1 cellular context compared by ENCODE assay signal in genomic region chr1:59043796-59044195, GRCh38.
TF ChIP-seq lines count a peak whose summit lies in the region.

No MANE protein-coding gene starts in this region.

TF ChIP-seq in K562, 482 proteins besides CTCF, POLR2A, EP300 and RAD21 (continued from another document and continues in another):
- TF ChIP-seq, protein P1, sequence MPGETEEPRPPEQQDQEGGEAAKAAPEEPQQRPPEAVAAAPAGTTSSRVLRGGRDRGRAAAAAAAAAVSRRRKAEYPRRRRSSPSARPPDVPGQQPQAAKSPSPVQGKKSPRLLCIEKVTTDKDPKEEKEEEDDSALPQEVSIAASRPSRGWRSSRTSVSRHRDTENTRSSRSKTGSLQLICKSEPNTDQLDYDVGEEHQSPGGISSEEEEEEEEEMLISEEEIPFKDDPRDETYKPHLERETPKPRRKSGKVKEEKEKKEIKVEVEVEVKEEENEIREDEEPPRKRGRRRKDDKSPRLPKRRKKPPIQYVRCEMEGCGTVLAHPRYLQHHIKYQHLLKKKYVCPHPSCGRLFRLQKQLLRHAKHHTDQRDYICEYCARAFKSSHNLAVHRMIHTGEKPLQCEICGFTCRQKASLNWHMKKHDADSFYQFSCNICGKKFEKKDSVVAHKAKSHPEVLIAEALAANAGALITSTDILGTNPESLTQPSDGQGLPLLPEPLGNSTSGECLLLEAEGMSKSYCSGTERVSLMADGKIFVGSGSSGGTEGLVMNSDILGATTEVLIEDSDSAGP (CRISPR knock-in tag; IDR thresholded peaks at IDR 0.05), result no peak
- TF ChIP-seq, protein P2, sequence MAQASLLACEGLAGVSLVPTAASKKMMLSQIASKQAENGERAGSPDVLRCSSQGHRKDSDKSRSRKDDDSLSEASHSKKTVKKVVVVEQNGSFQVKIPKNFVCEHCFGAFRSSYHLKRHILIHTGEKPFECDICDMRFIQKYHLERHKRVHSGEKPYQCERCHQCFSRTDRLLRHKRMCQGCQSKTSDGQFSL (CRISPR knock-in tag; IDR thresholded peaks at IDR 0.05), result no peak
- TF ChIP-seq, protein P2 (tag; IDR thresholded peaks at IDR 0.05), result no peak
- TF ChIP-seq NFE2L1 (tag; IDR thresholded peaks at IDR 0.05; ENCODE audit: borderline replicate concordance, low read depth) (no peak), NR4A1 (CRISPR knock-in tag; IDR thresholded peaks at IDR 0.05) (no peak), NR4A1 (tag; IDR thresholded peaks at IDR 0.05) (no peak), TAF1 (IDR thresholded peaks at IDR 0.05; ENCODE audit: control insufficient read depth, extremely low read depth, insufficient read depth, low read length, severe bottlenecking) (no peak), ADNP (tag; IDR thresholded peaks at IDR 0.05) (no peak), PHB (CRISPR knock-in tag; IDR thresholded peaks at IDR 0.05) (no peak), NR2C1 (IDR thresholded peaks at IDR 0.05) (no peak), NR2C1 (tag; IDR thresholded peaks at IDR 0.05) (no peak), MYBL2 (IDR thresholded peaks at IDR 0.05; ENCODE audit: low read depth) (no peak), MYBL2 (CRISPR knock-in tag; IDR thresholded peaks at IDR 0.05; ENCODE audit: borderline replicate concordance) (no peak), EP400 (IDR thresholded peaks at IDR 0.05) (no peak), PURB (CRISPR knock-in tag; IDR thresholded peaks at IDR 0.05; ENCODE audit: low read depth) (no peak), RERE (CRISPR knock-in tag; IDR thresholded peaks at IDR 0.05; ENCODE audit: borderline replicate concordance) (no peak), ZNF124 (CRISPR knock-in tag; IDR thresholded peaks at IDR 0.05) (no peak), HDAC3 (IDR thresholded peaks at IDR 0.05; ENCODE audit: borderline replicate concordance, partially characterized antibody) (no peak), DNMT1 (IDR thresholded peaks at IDR 0.05) (no peak), ZC3H8 (IDR thresholded peaks at IDR 0.05) (no peak), MEF2D (tag; conservative IDR thresholded peaks at IDR 0.05; ENCODE audit: low read depth) (no peak), SRSF9 (IDR thresholded peaks at IDR 0.05; ENCODE audit: borderline replicate concordance, low read depth, low read length) (no peak), ELF2 (CRISPR knock-in tag; IDR thresholded peaks at IDR 0.05) (no peak), NONO (IDR thresholded peaks at IDR 0.05; ENCODE audit: low read depth in 2 of 2, low read length in 1 of 2) (no peak), RAD51 (IDR thresholded peaks at IDR 0.05; ENCODE audit: borderline replicate concordance, low read depth) (no peak), NR3C1 (CRISPR knock-in tag; IDR thresholded peaks at IDR 0.05) (no peak), HMG20B (CRISPR knock-in tag; IDR thresholded peaks at IDR 0.05) (no peak), ZNF584 (CRISPR knock-in tag; IDR thresholded peaks at IDR 0.05; ENCODE audit: low read depth) (no peak), ZNF398 (CRISPR knock-in tag; IDR thresholded peaks at IDR 0.05) (no peak), THRAP3 (IDR thresholded peaks at IDR 0.05; ENCODE audit: borderline replicate concordance) (no peak), SPI1 (IDR thresholded peaks at IDR 0.05; ENCODE audit: borderline replicate concordance, low read depth, low read length) (no peak), PCBP2 (IDR thresholded peaks at IDR 0.05; ENCODE audit: low read depth, low read length, poor library complexity, severe bottlenecking) (no peak), CBFB (CRISPR knock-in tag; IDR thresholded peaks at IDR 0.05) (no peak), TRIM24 (IDR thresholded peaks at IDR 0.05) (peak; percentile 49 to 84; a peak in 3 of 4 replicates), STAG1 (CRISPR knock-in tag; IDR thresholded peaks at IDR 0.05; ENCODE audit: borderline replicate concordance) (no peak), SAP30 (IDR thresholded peaks at IDR 0.05; ENCODE audit: borderline replicate concordance, insufficient read depth, low read depth, low read length, poor library complexity, severe bottlenecking) (no peak), NCOA6 (IDR thresholded peaks at IDR 0.05) (no peak), SIN3B (IDR thresholded peaks at IDR 0.05; ENCODE audit: low read depth) (no peak), RB1 (IDR thresholded peaks at IDR 0.05; ENCODE audit: low read depth) (no peak), ZNF518B (CRISPR knock-in tag; IDR thresholded peaks at IDR 0.05) (no peak), SMARCB1 (IDR thresholded peaks at IDR 0.05; ENCODE audit: insufficient read length, low read depth) (no peak), ZNF785 (CRISPR knock-in tag; IDR thresholded peaks at IDR 0.05) (no peak), RHOXF2B (CRISPR knock-in tag; conservative IDR thresholded peaks at IDR 0.05) (no peak), ZNF121 (CRISPR knock-in tag; conservative IDR thresholded peaks at IDR 0.05) (no peak), CHD2 (IDR thresholded peaks at IDR 0.05; ENCODE audit: low read depth, low read length) (no peak), ZNF134 (CRISPR knock-in tag; conservative IDR thresholded peaks at IDR 0.05) (no peak), ZNF707 (CRISPR knock-in tag; conservative IDR thresholded peaks at IDR 0.05) (no peak), BRCA1 (IDR thresholded peaks at IDR 0.05) (no peak), BRCA1 (CRISPR knock-in tag; IDR thresholded peaks at IDR 0.05) (no peak), MCM3 (IDR thresholded peaks at IDR 0.05) (no peak)
- TF ChIP-seq, protein P3, sequence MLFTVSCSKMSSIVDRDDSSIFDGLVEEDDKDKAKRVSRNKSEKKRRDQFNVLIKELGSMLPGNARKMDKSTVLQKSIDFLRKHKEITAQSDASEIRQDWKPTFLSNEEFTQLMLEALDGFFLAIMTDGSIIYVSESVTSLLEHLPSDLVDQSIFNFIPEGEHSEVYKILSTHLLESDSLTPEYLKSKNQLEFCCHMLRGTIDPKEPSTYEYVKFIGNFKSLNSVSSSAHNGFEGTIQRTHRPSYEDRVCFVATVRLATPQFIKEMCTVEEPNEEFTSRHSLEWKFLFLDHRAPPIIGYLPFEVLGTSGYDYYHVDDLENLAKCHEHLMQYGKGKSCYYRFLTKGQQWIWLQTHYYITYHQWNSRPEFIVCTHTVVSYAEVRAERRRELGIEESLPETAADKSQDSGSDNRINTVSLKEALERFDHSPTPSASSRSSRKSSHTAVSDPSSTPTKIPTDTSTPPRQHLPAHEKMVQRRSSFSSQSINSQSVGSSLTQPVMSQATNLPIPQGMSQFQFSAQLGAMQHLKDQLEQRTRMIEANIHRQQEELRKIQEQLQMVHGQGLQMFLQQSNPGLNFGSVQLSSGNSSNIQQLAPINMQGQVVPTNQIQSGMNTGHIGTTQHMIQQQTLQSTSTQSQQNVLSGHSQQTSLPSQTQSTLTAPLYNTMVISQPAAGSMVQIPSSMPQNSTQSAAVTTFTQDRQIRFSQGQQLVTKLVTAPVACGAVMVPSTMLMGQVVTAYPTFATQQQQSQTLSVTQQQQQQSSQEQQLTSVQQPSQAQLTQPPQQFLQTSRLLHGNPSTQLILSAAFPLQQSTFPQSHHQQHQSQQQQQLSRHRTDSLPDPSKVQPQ (CRISPR knock-in tag; IDR thresholded peaks at IDR 0.05; ENCODE audit: borderline replicate concordance), result no peak
- TF ChIP-seq, protein P4, sequence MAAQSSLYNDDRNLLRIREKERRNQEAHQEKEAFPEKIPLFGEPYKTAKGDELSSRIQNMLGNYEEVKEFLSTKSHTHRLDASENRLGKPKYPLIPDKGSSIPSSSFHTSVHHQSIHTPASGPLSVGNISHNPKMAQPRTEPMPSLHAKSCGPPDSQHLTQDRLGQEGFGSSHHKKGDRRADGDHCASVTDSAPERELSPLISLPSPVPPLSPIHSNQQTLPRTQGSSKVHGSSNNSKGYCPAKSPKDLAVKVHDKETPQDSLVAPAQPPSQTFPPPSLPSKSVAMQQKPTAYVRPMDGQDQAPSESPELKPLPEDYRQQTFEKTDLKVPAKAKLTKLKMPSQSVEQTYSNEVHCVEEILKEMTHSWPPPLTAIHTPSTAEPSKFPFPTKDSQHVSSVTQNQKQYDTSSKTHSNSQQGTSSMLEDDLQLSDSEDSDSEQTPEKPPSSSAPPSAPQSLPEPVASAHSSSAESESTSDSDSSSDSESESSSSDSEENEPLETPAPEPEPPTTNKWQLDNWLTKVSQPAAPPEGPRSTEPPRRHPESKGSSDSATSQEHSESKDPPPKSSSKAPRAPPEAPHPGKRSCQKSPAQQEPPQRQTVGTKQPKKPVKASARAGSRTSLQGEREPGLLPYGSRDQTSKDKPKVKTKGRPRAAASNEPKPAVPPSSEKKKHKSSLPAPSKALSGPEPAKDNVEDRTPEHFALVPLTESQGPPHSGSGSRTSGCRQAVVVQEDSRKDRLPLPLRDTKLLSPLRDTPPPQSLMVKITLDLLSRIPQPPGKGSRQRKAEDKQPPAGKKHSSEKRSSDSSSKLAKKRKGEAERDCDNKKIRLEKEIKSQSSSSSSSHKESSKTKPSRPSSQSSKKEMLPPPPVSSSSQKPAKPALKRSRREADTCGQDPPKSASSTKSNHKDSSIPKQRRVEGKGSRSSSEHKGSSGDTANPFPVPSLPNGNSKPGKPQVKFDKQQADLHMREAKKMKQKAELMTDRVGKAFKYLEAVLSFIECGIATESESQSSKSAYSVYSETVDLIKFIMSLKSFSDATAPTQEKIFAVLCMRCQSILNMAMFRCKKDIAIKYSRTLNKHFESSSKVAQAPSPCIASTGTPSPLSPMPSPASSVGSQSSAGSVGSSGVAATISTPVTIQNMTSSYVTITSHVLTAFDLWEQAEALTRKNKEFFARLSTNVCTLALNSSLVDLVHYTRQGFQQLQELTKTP (IDR thresholded peaks at IDR 0.05; ENCODE audit: low read depth in 1 of 2, partially characterized antibody in 2 of 2), result peak in 1 of 2 experiments; percentile 34
